In genomic region chr4:6277139-6277802, GRCh38 we compare ENCODE assay signal across 1 cellular context.
TF ChIP-seq lines count a peak whose summit lies in the region.

No MANE protein-coding gene starts in this region.

TF ChIP-seq in WTC11, 78 proteins besides CTCF, POLR2A, EP300 and RAD21 (continued from another document):
- TF ChIP-seq, protein P1, sequence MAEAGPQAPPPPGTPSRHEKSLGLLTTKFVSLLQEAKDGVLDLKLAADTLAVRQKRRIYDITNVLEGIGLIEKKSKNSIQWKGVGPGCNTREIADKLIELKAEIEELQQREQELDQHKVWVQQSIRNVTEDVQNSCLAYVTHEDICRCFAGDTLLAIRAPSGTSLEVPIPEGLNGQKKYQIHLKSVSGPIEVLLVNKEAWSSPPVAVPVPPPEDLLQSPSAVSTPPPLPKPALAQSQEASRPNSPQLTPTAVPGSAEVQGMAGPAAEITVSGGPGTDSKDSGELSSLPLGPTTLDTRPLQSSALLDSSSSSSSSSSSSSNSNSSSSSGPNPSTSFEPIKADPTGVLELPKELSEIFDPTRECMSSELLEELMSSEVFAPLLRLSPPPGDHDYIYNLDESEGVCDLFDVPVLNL (CRISPR knock-in tag; IDR thresholded peaks at IDR 0.05; ENCODE audit: borderline replicate concordance, low read depth): no peak
- no peak for TF ChIP-seq ZNF219 (CRISPR knock-in tag; IDR thresholded peaks at IDR 0.05; ENCODE audit: borderline replicate concordance)
- TF ChIP-seq CREB1 (CRISPR knock-in tag; IDR thresholded peaks at IDR 0.05): no peak
- no peak for TF ChIP-seq SP1 (CRISPR knock-in tag; conservative IDR thresholded peaks at IDR 0.05)
- TF ChIP-seq USF2 (CRISPR knock-in tag; IDR thresholded peaks at IDR 0.05): no peak
- no peak for TF ChIP-seq NR2C2 (CRISPR knock-in tag; IDR thresholded peaks at IDR 0.05)
- TF ChIP-seq JAZF1 (CRISPR knock-in tag; IDR thresholded peaks at IDR 0.05): no peak
